ENCODE assay signal across 1 cellular context in genomic region chr11:126335463-126335760, GRCh38.
TF ChIP-seq lines count a peak whose summit lies in the region.

No MANE protein-coding gene starts in this region.

TF ChIP-seq in HepG2, 621 proteins besides CTCF, POLR2A, EP300 and RAD21:
- no peak for TF ChIP-seq HNRNPLL (IDR thresholded peaks at IDR 0.05; ENCODE audit: low read depth, low read length, poor library complexity, severe bottlenecking)
- peak; percentile 42; the same call in 1 of the 2 replicates for TF ChIP-seq ZNF629 (CRISPR knock-in tag; conservative IDR thresholded peaks at IDR 0.05)
